9 cellular contexts compared by ENCODE assay signal in the genomic region with DNA sequence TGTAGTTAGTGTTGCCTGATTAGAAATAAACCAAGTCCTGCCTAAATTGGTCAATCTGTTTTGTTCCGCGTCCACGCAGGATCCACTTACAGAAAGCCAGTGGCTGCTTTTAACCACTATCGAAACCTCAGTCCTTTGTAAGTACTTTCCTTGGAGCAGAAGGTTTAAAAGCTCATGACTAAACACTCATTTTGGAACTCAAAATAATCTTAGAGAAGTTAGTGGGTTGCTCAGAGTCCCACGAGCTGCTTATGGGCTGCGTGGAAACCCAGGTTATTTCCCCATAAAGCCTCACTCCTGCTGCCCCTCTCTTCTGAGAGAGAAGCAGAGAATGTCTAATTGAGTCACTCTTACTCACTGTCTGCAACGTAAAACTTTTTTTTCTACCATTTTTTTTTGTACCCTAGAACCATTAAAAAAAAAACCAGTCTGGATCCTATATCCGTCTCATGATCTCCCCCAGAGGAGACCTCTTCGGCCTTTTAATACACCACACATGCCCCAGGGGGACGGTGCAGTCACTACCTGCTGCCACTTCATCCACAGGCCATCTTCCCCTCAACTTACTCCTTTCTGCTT. TPM values are rescaled to one million over a fixed set of nuclear protein-coding genes. Genes with fewer than 3 reads are reported as not detected.
DNase-seq lines count a peak whose midpoint lies in the region; ATAC-seq, FAIRE-seq and TF ChIP-seq lines count a peak whose summit lies in the region.
"Had no signal": no experiment of that assay in that cellular context is flagged by ENCODE, and none has a peak within 500 bp of the region (broad histone marks: within the 10 kb centered on the region; RNA-seq: fewer than 3 reads in every experiment).

No MANE protein-coding gene starts in this region.

- peaks cover 21% of the 10 kb centered on the region for H3K36me3 ChIP-seq in HUES6 (ENCODE audit: control insufficient read depth, insufficient read depth, low read length)
- peaks cover 0 to 2% of the 10 kb centered on the region in 2 experiments for H3K36me3 ChIP-seq in keratinocyte (ENCODE audit: control insufficient read depth in 2 of 2, extremely low read depth in 1 of 2, insufficient read depth in 2 of 2, low read length in 2 of 2)
- no peaks in the 10 kb centered on the region for H3K36me3 ChIP-seq in left lung

- H3K79me2 ChIP-seq in keratinocyte (ENCODE audit: control insufficient read depth, insufficient read depth, low read length) = peaks cover 89% of the 10 kb centered on the region

- peaks cover 4% of the 10 kb centered on the region for H4K20me1 ChIP-seq in keratinocyte (ENCODE audit: control insufficient read depth, extremely low read depth, insufficient read depth, low read length)

- no peak for FAIRE-seq in keratinocyte (lab: Jason Lieb, UNC)

- H3K4me1 ChIP-seq in HUES6 (ENCODE audit: control insufficient read depth, insufficient read depth, low read length) = peaks cover 52% of the 10 kb centered on the region
- H3K4me1 ChIP-seq in keratinocyte (ENCODE audit: control insufficient read depth, extremely low read depth, insufficient read depth, low read length) = peaks cover 61% of the 10 kb centered on the region
- H3K4me1 ChIP-seq in left lung = peaks cover 0 to 42% of the 10 kb centered on the region in 2 donors

- DNase-seq in GM13977 (ENCODE audit: low spot score) (peak; percentile 38), keratinocyte (ENCODE audit: low read depth, low spot score) (no peak), NCI-H146 (lab: John Stamatoyannopoulos, UW) (no peak), midbrain (lab: John Stamatoyannopoulos, UW) (no peak), left lung (no peak), NCI-H510A (lab: John Stamatoyannopoulos, UW) (no peak)

- H3K9me1 ChIP-seq in keratinocyte (ENCODE audit: control insufficient read depth, extremely low read depth, insufficient read depth, low read length) = no peaks in the 10 kb centered on the region

- dilution Hi-C loops in keratinocyte (cut with MboI; ENCODE audit: extremely low pct_ligation_motif_present, low sequenced_read_pairs) = no loop called here

- H3K9ac ChIP-seq in HUES6 (ENCODE audit: low read length) (no peak overlapping the region), keratinocyte (ENCODE audit: control insufficient read depth, extremely low read depth, insufficient read depth, low read length) (no peak overlapping the region)

- no peak overlapping the region for H3K4me3 ChIP-seq in HUES6 (ENCODE audit: low read depth, low read length)
- H3K4me3 ChIP-seq in keratinocyte (ENCODE audit: control insufficient read depth in 2 of 3, extremely low read depth in 1 of 3, insufficient read depth in 2 of 3, low read depth in 1 of 3, low read length in 3 of 3) = no peak overlapping the region
- H3K4me3 ChIP-seq in left lung = no peak overlapping the region

- ATAC-seq in GM21786 (IDR thresholded peaks at IDR 0.05; ENCODE audit: unreplicated experiment) = peak; percentile 49
- no peak for ATAC-seq in left lung
- ATAC-seq: HCT116 had no signal

- TF ChIP-seq CTCF in GM13977 (IDR thresholded peaks at IDR 0.05; ENCODE audit: extremely low read depth, insufficient read depth, missing control alignments) = no peak
- no peak for TF ChIP-seq CTCF in keratinocyte (optimal IDR thresholded peaks at IDR 0.05 in 1 of 3, IDR thresholded peaks at IDR 0.05 in 1 of 3, conservative IDR thresholded peaks at IDR 0.05 in 1 of 3; ENCODE audit: extremely low read depth in 1 of 3, insufficient read depth in 2 of 3, low read length in 3 of 3)
- TF ChIP-seq CTCF in left lung (IDR thresholded peaks at IDR 0.05) = no peak

- intact Hi-C loops in left lung (cut with DNase I) = no loop called here

- peak overlapping the region; percentile 36 for H3K4me2 ChIP-seq in keratinocyte (ENCODE audit: control insufficient read depth, extremely low read depth, insufficient read depth, low read depth, low read length)

- H3K27ac ChIP-seq in HUES6 (ENCODE audit: low read depth, low read length) (peak overlapping the region; percentile 66), keratinocyte (ENCODE audit: control insufficient read depth, insufficient read depth, low read length) (peak overlapping the region; percentile 33), left lung (no peak overlapping the region)

- no peaks in the 10 kb centered on the region for H3K9me3 ChIP-seq in HUES6 (ENCODE audit: control insufficient read depth, insufficient read depth, low read depth, low read length)
- H3K9me3 ChIP-seq in keratinocyte (ENCODE audit: control insufficient read depth, low read depth, low read length) = no peaks in the 10 kb centered on the region
- no peaks in the 10 kb centered on the region for H3K9me3 ChIP-seq in left lung

- in situ Hi-C loops in GM13977 (cut with MboI; ENCODE audit: low pct_unique_long_range_greater_than_20kb, low sequenced_read_pairs, unreplicated experiment) = no loop called here

- no peak overlapping the region for H2AFZ ChIP-seq in keratinocyte (ENCODE audit: control insufficient read depth, low read length)

- H3K27me3 ChIP-seq in HUES6 (ENCODE audit: control insufficient read depth, insufficient read depth, low read length) (no peaks in the 10 kb centered on the region), keratinocyte (ENCODE audit: control insufficient read depth, extremely low read depth, insufficient read depth, low read length) (no peaks in the 10 kb centered on the region), left lung (no peaks in the 10 kb centered on the region)

RNA-seq across cellular contexts. Expression of gene BASP1, which starts 7.5 kb away (rescaled TPM):
- polyA plus RNA-seq in keratinocyte = 112 to 155 TPM (median 127 TPM) in 3 replicates
- 7.3 TPM for polyA plus RNA-seq in keratinocyte (2011; ENCODE audit: low read depth)
- 162 and 198 TPM in 2 replicates for polyA plus RNA-seq in keratinocyte (2011; cell fraction: cytosol; rRNA removed)
- 97.7 and 103 TPM in 2 replicates for polyA plus RNA-seq in keratinocyte (2011; cell fraction: nucleus; rRNA removed)
- 62.0 and 137 TPM in 2 replicates for polyA plus RNA-seq in keratinocyte (2012; ENCODE audit: low replicate concordance)
- 12.0 to 36.1 TPM (median 24.9 TPM) in 3 replicates for polyA minus RNA-seq in keratinocyte
- 76.9 TPM for polyA minus RNA-seq in keratinocyte (2011; cell fraction: cytosol; rRNA and poly(A)+ RNA removed)
- 19.1 and 25.1 TPM in 2 replicates for polyA minus RNA-seq in keratinocyte (2011; cell fraction: nucleus; rRNA and poly(A)+ RNA removed)
- 10 to 100 TPM; 22.9 to 45.9 TPM for total RNA-seq in left lung

Comparison
In these comparisons a context has a peak if more than half of its experiments do, and no peak if none do; other contexts are left out.
1. H3K27ac ChIP-seq: peak in HUES6 (single experiment) and keratinocyte (single experiment); none in left lung (0 of 2).